In the genomic region with DNA sequence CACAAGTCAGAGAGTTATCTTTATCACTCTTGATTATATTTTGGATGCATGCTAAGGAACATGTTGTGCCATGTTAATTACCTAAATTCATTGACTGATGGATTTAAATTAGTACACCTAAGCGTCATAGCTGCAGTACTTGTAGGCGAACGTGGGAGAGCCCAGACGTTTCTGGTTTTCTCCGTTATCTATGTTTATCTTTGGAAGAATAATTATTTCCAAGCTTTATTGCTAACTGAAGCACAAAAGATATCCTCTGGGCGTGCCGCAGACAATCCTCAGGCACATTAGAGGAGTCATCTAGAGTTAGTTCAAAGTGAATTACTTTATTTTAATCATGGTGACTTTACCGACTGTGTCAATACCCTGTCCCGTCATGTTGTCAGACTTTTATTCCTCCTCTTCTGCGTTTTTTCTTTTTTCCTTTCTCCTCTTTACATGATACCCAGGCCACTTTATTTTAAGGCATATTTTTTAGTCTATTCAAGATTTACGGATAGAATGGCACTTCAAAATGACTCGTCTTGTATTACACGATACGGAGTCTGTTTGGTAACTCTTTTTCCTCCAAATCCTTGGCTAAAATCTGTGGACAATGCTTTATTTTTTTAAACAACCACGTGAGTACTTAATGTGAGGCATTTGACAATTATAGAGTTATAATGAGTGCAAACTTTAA, we compare ENCODE assay signal across 31 cellular contexts.
"Had no signal": no experiment of that assay in that cellular context is flagged by ENCODE, and none has a peak within 500 bp of the region (broad histone marks: within the 10 kb centered on the region; RNA-seq: fewer than 3 reads in every experiment).

No MANE protein-coding gene starts in this region.

- H3K27me3 Mint-ChIP-seq: activated B cell treated with CpG ODN at 0.5 μM for 24 hours; activated CD8-positive, alpha-beta memory T cell treated with anti-CD3 and anti-CD28 coated beads, Interleukin-2, amount 10 ng/mL, durations not matched to agents 7 days and 5 days; naive thymus-derived CD8-positive, alpha-beta T cell; stimulated activated naive CD8-positive, alpha-beta T cell treated with anti-CD3 and anti-CD28 coated beads, Interleukin-15, Interleukin-2, amounts not matched to agents 100 ng/mL and 50 ng/mL, for 24 hours had no signal

- H3K27me3 ChIP-seq: body of pancreas, colonic mucosa, esophagus squamous epithelium, left lung, right lobe of liver, upper lobe of left lung, vagina had no signal

- H3K4me1 Mint-ChIP-seq: activated B cell treated with CpG ODN at 0.5 μM for 24 hours; activated CD8-positive, alpha-beta memory T cell treated with anti-CD3 and anti-CD28 coated beads, Interleukin-2, amount 10 ng/mL, durations not matched to agents 7 days and 5 days; immature natural killer cell; naive thymus-derived CD8-positive, alpha-beta T cell; stimulated activated effector memory CD8-positive, alpha-beta T cell treated with anti-CD3 and anti-CD28 coated beads, Interleukin-12 subunit alpha, Interleukin-12 subunit beta, amount 100 ng/mL, for 72 hours had no signal

- H3K27ac Mint-ChIP-seq: activated B cell treated with CpG ODN at 0.5 μM for 24 hours; activated CD8-positive, alpha-beta memory T cell treated with anti-CD3 and anti-CD28 coated beads, Interleukin-2, amount 10 ng/mL, durations not matched to agents 7 days and 5 days; activated CD8-positive, alpha-beta T cell treated with anti-CD3 and anti-CD28 coated beads, Interleukin-2, amount 10 ng/mL, durations not matched to agents 7 days and 5 days; activated naive CD4-positive, alpha-beta T cell treated with anti-CD3 and anti-CD28 coated beads, Interleukin-2, amount 50 U/mL, for 72 hours; activated T-helper 2 cell treated with anti-CD3 and anti-CD28 coated beads, Interferon-gamma antibody, Interleukin-2, Interleukin-4, amounts not matched to agents 10 μg/mL and 5 μg/mL and 100 μg/mL, durations not matched to agents 14 hours and 24 hours and 36 hours; immature natural killer cell; naive thymus-derived CD8-positive, alpha-beta T cell; stimulated activated effector memory CD8-positive, alpha-beta T cell treated with anti-CD3 and anti-CD28 coated beads, Interleukin-12 subunit alpha, Interleukin-12 subunit beta, amount 100 ng/mL, for 72 hours; stimulated activated naive CD8-positive, alpha-beta T cell treated with anti-CD3 and anti-CD28 coated beads, Interleukin-15, Interleukin-2, amounts not matched to agents 100 ng/mL and 50 ng/mL, for 24 hours; T-helper 2 cell treated with Interferon-gamma antibody and Interleukin-4, amounts not matched to agents 5 μg/mL and 100 μg/mL, for 36 hours had no signal

- H3K9me3 Mint-ChIP-seq: activated B cell treated with CpG ODN at 0.5 μM for 24 hours; activated T-helper 2 cell treated with anti-CD3 and anti-CD28 coated beads, Interferon-gamma antibody, Interleukin-2, Interleukin-4, amounts not matched to agents 10 μg/mL and 5 μg/mL and 100 μg/mL, durations not matched to agents 14 hours and 24 hours and 36 hours; stimulated activated naive CD8-positive, alpha-beta T cell treated with anti-CD3 and anti-CD28 coated beads, Interleukin-15, Interleukin-2, amounts not matched to agents 100 ng/mL and 50 ng/mL, for 24 hours; T-helper 2 cell treated with Interferon-gamma antibody and Interleukin-4, amounts not matched to agents 5 μg/mL and 100 μg/mL, for 36 hours had no signal

- H3K36me3 Mint-ChIP-seq: activated CD8-positive, alpha-beta memory T cell treated with anti-CD3 and anti-CD28 coated beads, Interleukin-2, amount 10 ng/mL, durations not matched to agents 7 days and 5 days; activated naive CD4-positive, alpha-beta T cell treated with anti-CD3 and anti-CD28 coated beads, Interleukin-2, amount 50 U/mL, for 72 hours; immature natural killer cell; naive thymus-derived CD8-positive, alpha-beta T cell; stimulated activated effector memory CD8-positive, alpha-beta T cell treated with anti-CD3 and anti-CD28 coated beads, Interleukin-12 subunit alpha, Interleukin-12 subunit beta, amount 100 ng/mL, for 72 hours had no signal

- H3K36me3 ChIP-seq: colonic mucosa, esophagus squamous epithelium, left lung, lower lobe of right lung, right lobe of liver, upper lobe of left lung, vagina had no signal

- H3K9me3 ChIP-seq: body of pancreas, colonic mucosa, esophagus squamous epithelium, left lung, lower lobe of right lung, right lobe of liver, upper lobe of left lung, vagina had no signal

- H3K4me1 ChIP-seq: body of pancreas, colonic mucosa, esophagus squamous epithelium, left lung, lower lobe of right lung, right lobe of liver, upper lobe of left lung, vagina had no signal

- DNase-seq: activated B cell treated with CpG ODN at 0.5 μM for 24 hours; activated CD8-positive, alpha-beta memory T cell treated with anti-CD3 and anti-CD28 coated beads, Interleukin-2, amount 10 ng/mL, durations not matched to agents 7 days and 5 days; activated CD8-positive, alpha-beta T cell treated with anti-CD3 and anti-CD28 coated beads, Interleukin-2, amount 10 ng/mL, durations not matched to agents 7 days and 5 days; activated T-cell treated with anti-CD3 and anti-CD28 coated beads, Interleukin-2, amount 50 U/mL, for 48 hours; anterior cingulate cortex; body of pancreas; cerebellar nuclear complex; colonic mucosa; effector CD8-positive, alpha-beta T cell; esophagus squamous epithelium; head of caudate nucleus; hypothalamus; immature natural killer cell; kidney; left lung; lower lobe of right lung; mesenchymal stem cell; naive thymus-derived CD8-positive, alpha-beta T cell; posterior cingulate gyrus; right lobe of liver; stimulated activated CD4-positive, alpha-beta T cell treated with anti-CD3 and anti-CD28 coated beads, Interleukin-4, amount 100 ng/mL, for 24 hours; T-helper 1 cell; upper lobe of left lung had no signal

- H3K27ac ChIP-seq: body of pancreas, colonic mucosa, epithelial cell of prostate, esophagus squamous epithelium, left lung, lower lobe of right lung, right lobe of liver, skin epidermis, upper lobe of left lung, vagina had no signal

- ATAC-seq: activated CD8-positive, alpha-beta memory T cell treated with anti-CD3 and anti-CD28 coated beads, Interleukin-2, amount 10 ng/mL, durations not matched to agents 7 days and 5 days; activated CD8-positive, alpha-beta T cell treated with anti-CD3 and anti-CD28 coated beads, Interleukin-2, amount 10 ng/mL, durations not matched to agents 7 days and 5 days; activated naive CD4-positive, alpha-beta T cell treated with anti-CD3 and anti-CD28 coated beads, Interleukin-2, amount 50 U/mL, for 72 hours; body of pancreas; left lung; lower lobe of right lung; naive thymus-derived CD8-positive, alpha-beta T cell; right lobe of liver; stimulated activated effector memory CD8-positive, alpha-beta T cell treated with anti-CD3 and anti-CD28 coated beads, Interleukin-12 subunit alpha, Interleukin-12 subunit beta, amount 100 ng/mL, for 72 hours had no signal

- H3K4me3 ChIP-seq: body of pancreas, colonic mucosa, esophagus squamous epithelium, left lung, lower lobe of right lung, right lobe of liver, skin epidermis, upper lobe of left lung, vagina had no signal

- H3K4me3 Mint-ChIP-seq: activated B cell treated with CpG ODN at 0.5 μM for 24 hours; activated CD8-positive, alpha-beta memory T cell treated with anti-CD3 and anti-CD28 coated beads, Interleukin-2, amount 10 ng/mL, durations not matched to agents 7 days and 5 days; activated CD8-positive, alpha-beta T cell treated with anti-CD3 and anti-CD28 coated beads, Interleukin-2, amount 10 ng/mL, durations not matched to agents 7 days and 5 days; immature natural killer cell; naive thymus-derived CD8-positive, alpha-beta T cell; stimulated activated effector memory CD8-positive, alpha-beta T cell treated with anti-CD3 and anti-CD28 coated beads, Interleukin-12 subunit alpha, Interleukin-12 subunit beta, amount 100 ng/mL, for 72 hours; stimulated activated naive CD8-positive, alpha-beta T cell treated with anti-CD3 and anti-CD28 coated beads, Interleukin-15, Interleukin-2, amounts not matched to agents 100 ng/mL and 50 ng/mL, for 24 hours; T-helper 2 cell treated with Interferon-gamma antibody and Interleukin-4, amounts not matched to agents 5 μg/mL and 100 μg/mL, for 36 hours had no signal
